ENCODE assay signal across 8 cellular contexts in genomic region chr12:69585189-69586062, GRCh38. TPM values are rescaled to one million over a fixed set of nuclear protein-coding genes. Genes with fewer than 3 reads are reported as not detected.
DNase-seq lines count a peak whose midpoint lies in the region; ATAC-seq and TF ChIP-seq lines count a peak whose summit lies in the region.

Gene CCT2, plus strand, starts transcription at chr12:69585459. Its CDS starts 63 bp downstream, at chr12:69585522.

- ATAC-seq in CD4-positive, CD25-positive, alpha-beta regulatory T cell (ENCODE audit: low read depth in 2 of 2): peak; percentile 96
- ATAC-seq in GM19395 (IDR thresholded peaks at IDR 0.05; ENCODE audit: unreplicated experiment): peak; percentile 98
- ATAC-seq in HG03565 (IDR thresholded peaks at IDR 0.05; ENCODE audit: unreplicated experiment): peak; percentile 90
- peak; percentile 100 for ATAC-seq in left lung

- peaks cover 8% of the 10 kb centered on the region for H3K27me3 Mint-ChIP-seq in CD4-positive, CD25-positive, alpha-beta regulatory T cell
- no peaks in the 10 kb centered on the region for H3K27me3 Mint-ChIP-seq in dendritic cell treated with granulocyte-macrophage colony-stimulating factor and Interleukin-4, amounts not matched to agents 40 ng/mL and 50 ng/mL, for 4 days

- no peaks in the 10 kb centered on the region for H3K9me3 ChIP-seq in CD4-positive, CD25-positive, alpha-beta regulatory T cell (ENCODE audit: control insufficient read depth in 2 of 2, low read length in 2 of 2)
- no peaks in the 10 kb centered on the region for H3K9me3 ChIP-seq in left lung

- peak within 1 kb of the TSS; percentile 96 for H3K27ac ChIP-seq in CD4-positive, CD25-positive, alpha-beta regulatory T cell (ENCODE audit: insufficient read depth, low read length, poor library complexity, severe bottlenecking)
- H3K27ac ChIP-seq in left lung: peak within 1 kb of the TSS; percentile 91 to 94

- TF ChIP-seq CTCF in left lung (IDR thresholded peaks at IDR 0.05): peak in 1 of 2 donors; percentile 28

- intact Hi-C loops in dendritic cell treated with granulocyte-macrophage colony-stimulating factor and Interleukin-4, amounts not matched to agents 40 ng/mL and 50 ng/mL, for 4 days (cut with micrococcal nuclease): loop anchor here (1.0 to 5.0 kb wide), 3 partner anchors 52 to 225 kb away; partner anchors contain the start of gene FRS2
- intact Hi-C loops in left lung (cut with DNase I): no loop called here

- no peaks in the 10 kb centered on the region for H3K27me3 ChIP-seq in CD4-positive, CD25-positive, alpha-beta regulatory T cell (ENCODE audit: control insufficient read depth, insufficient read depth, low read length)
- no peaks in the 10 kb centered on the region for H3K27me3 ChIP-seq in left lung

- peaks cover 0 to 1% (median 0%) of the 10 kb centered on the region in 7 donors for H3K9me3 Mint-ChIP-seq in CD4-positive, CD25-positive, alpha-beta regulatory T cell
- H3K9me3 Mint-ChIP-seq in dendritic cell treated with granulocyte-macrophage colony-stimulating factor and Interleukin-4, amounts not matched to agents 40 ng/mL and 50 ng/mL, for 4 days: no peaks in the 10 kb centered on the region

- peaks cover 36% of the 10 kb centered on the region for H3K36me3 ChIP-seq in CD4-positive, CD25-positive, alpha-beta regulatory T cell (ENCODE audit: control insufficient read depth, insufficient read depth, low read length)
- peaks cover 0 to 37% of the 10 kb centered on the region in 2 donors for H3K36me3 ChIP-seq in left lung

- peak; percentile 95 to 98 (median 96) for DNase-seq in CD4-positive, CD25-positive, alpha-beta regulatory T cell
- peak; percentile 72 for DNase-seq in NCI-H748 treated with DMSO at 0.1 percent for 48 hours (lab: John Stamatoyannopoulos, UW)
- DNase-seq in activated CD4-positive, alpha-beta T cell treated with anti-CD3 and anti-CD28 coated beads, Interleukin-2, amount 50 U/mL, for 24 hours (ENCODE audit: low read depth in 1 of 2, low spot score in 1 of 2): peak; percentile 91 to 95
- peak; percentile 97 to 99 for DNase-seq in left lung
- DNase-seq in stimulated activated CD4-positive, alpha-beta T cell treated with anti-CD3 and anti-CD28 coated beads, Interleukin-2, amount 100 ng/mL, for 48 hours: peak; percentile 90 to 94

- peak within 1 kb of the TSS; percentile 92 to 98 (median 97) for H3K27ac Mint-ChIP-seq in CD4-positive, CD25-positive, alpha-beta regulatory T cell
- peak within 1 kb of the TSS; percentile 97 for H3K27ac Mint-ChIP-seq in dendritic cell treated with granulocyte-macrophage colony-stimulating factor and Interleukin-4, amounts not matched to agents 40 ng/mL and 50 ng/mL, for 4 days

- peaks cover 5 to 26% (median 19%) of the 10 kb centered on the region in 4 donors for H3K4me1 Mint-ChIP-seq in CD4-positive, CD25-positive, alpha-beta regulatory T cell
- H3K4me1 Mint-ChIP-seq in dendritic cell treated with granulocyte-macrophage colony-stimulating factor and Interleukin-4, amounts not matched to agents 40 ng/mL and 50 ng/mL, for 4 days (ENCODE audit: low read depth): no peaks in the 10 kb centered on the region

- H3K4me3 ChIP-seq in CD4-positive, CD25-positive, alpha-beta regulatory T cell (ENCODE audit: low read depth, low read length): peak within 1 kb of the TSS; percentile 95
- peak within 1 kb of the TSS; percentile 99 for H3K4me3 ChIP-seq in left lung

- H3K4me3 Mint-ChIP-seq in CD4-positive, CD25-positive, alpha-beta regulatory T cell: peak within 1 kb of the TSS; percentile 96 to 97 (median 96)
- peak within 1 kb of the TSS; percentile 97 for H3K4me3 Mint-ChIP-seq in dendritic cell treated with granulocyte-macrophage colony-stimulating factor and Interleukin-4, amounts not matched to agents 40 ng/mL and 50 ng/mL, for 4 days

- H3K4me1 ChIP-seq in CD4-positive, CD25-positive, alpha-beta regulatory T cell (ENCODE audit: control insufficient read depth, insufficient read depth, low read length, poor library complexity, severe bottlenecking): peaks cover 15% of the 10 kb centered on the region
- H3K4me1 ChIP-seq in left lung: peaks cover 11 to 13% of the 10 kb centered on the region in 2 donors

- H3K36me3 Mint-ChIP-seq in CD4-positive, CD25-positive, alpha-beta regulatory T cell: peaks cover 18% of the 10 kb centered on the region
- H3K36me3 Mint-ChIP-seq in dendritic cell treated with granulocyte-macrophage colony-stimulating factor and Interleukin-4, amounts not matched to agents 40 ng/mL and 50 ng/mL, for 4 days (ENCODE audit: low read depth): peaks cover 47% of the 10 kb centered on the region

RNA-seq across cellular contexts. Expression of gene CCT2, which starts in this region (rescaled TPM):
- 164 TPM for total RNA-seq in CD4-positive, CD25-positive, alpha-beta regulatory T cell
- 100 to 1,000 TPM; 149 to 166 (median 156) TPM for polyA plus RNA-seq in CD4-positive, CD25-positive, alpha-beta regulatory T cell
- total RNA-seq in left lung: 100 to 1,000 TPM; 115 to 156 TPM

Comparison
In these comparisons a context has a peak if more than half of its experiments do, and no peak if none do; other contexts are left out.
1. Peak in every context shown above with its lines: DNase-seq, ATAC-seq, H3K4me3 ChIP-seq and H3K27ac ChIP-seq.